Comparison of ENCODE assay signal across 9 cellular contexts in genomic region chr10:112314822-112315474, GRCh38. TPM values are rescaled to one million over a fixed set of nuclear protein-coding genes. Genes with fewer than 3 reads are reported as not detected.
DNase-seq lines count a peak whose midpoint lies in the region; ATAC-seq and TF ChIP-seq lines count a peak whose summit lies in the region.
"Had no signal": no experiment of that assay in that cellular context is flagged by ENCODE, and none has a peak within 500 bp of the region (broad histone marks: within the 10 kb centered on the region; RNA-seq: fewer than 3 reads in every experiment).

No MANE protein-coding gene starts in this region.

- no peak overlapping the region for H2AFZ ChIP-seq in OCI-LY1 (ENCODE audit: low read length)
- H2AFZ ChIP-seq in neural cell (ENCODE audit: low read depth, low read length): no peak overlapping the region

- H3K9ac ChIP-seq in OCI-LY1 (ENCODE audit: low read length) (no peak overlapping the region), neural cell (ENCODE audit: low read length) (no peak overlapping the region)

- H3K27ac ChIP-seq in OCI-LY1 (ENCODE audit: low read depth, low read length, poor library complexity, severe bottlenecking) (no peak overlapping the region), neural cell (ENCODE audit: low read length) (no peak overlapping the region)

- H3K9me3 ChIP-seq in OCI-LY1 (ENCODE audit: low read length): no peaks in the 10 kb centered on the region
- H3K9me3 ChIP-seq in neural cell (ENCODE audit: low read length): no peaks in the 10 kb centered on the region

- H3K4me2 ChIP-seq in OCI-LY1 (ENCODE audit: low read length) (no peak overlapping the region), neural cell (ENCODE audit: low read length) (no peak overlapping the region)

- peak; percentile 95 for TF ChIP-seq RAD21 in neural cell (conservative IDR thresholded peaks at IDR 0.05)

- DNase-seq in BJ (ENCODE audit: low read depth) (no peak), fibroblast of mammary gland (ENCODE audit: low read depth) (peak; percentile 79)
- DNase-seq in activated T-cell treated with anti-CD3 and anti-CD28 coated beads, Interleukin-2, amount 50 U/mL, for 24 hours: peak; percentile 74
- DNase-seq in stimulated activated naive CD8-positive, alpha-beta T cell treated with anti-CD3 and anti-CD28 coated beads, Interleukin-15, Interleukin-2, amounts not matched to agents 100 U/mL and 50 U/mL, for 24 hours: peak; percentile 84

- H3K27ac Mint-ChIP-seq in activated T-cell treated with anti-CD3 and anti-CD28 coated beads, Interleukin-2, amount 50 U/mL, for 24 hours: no peak overlapping the region

- H3K4me3 ChIP-seq in BJ (ENCODE audit: low read depth, low read length) (no peak overlapping the region), OCI-LY1 (ENCODE audit: low read depth, low read length, poor library complexity, severe bottlenecking) (no peak overlapping the region), fibroblast of mammary gland (ENCODE audit: control insufficient read depth, low read depth, low read length) (no peak overlapping the region), neural cell (ENCODE audit: low read length) (no peak overlapping the region)

- H4K20me1 ChIP-seq in OCI-LY1 (ENCODE audit: insufficient read depth, low read length) (no peaks in the 10 kb centered on the region), neural cell (ENCODE audit: insufficient read depth) (no peaks in the 10 kb centered on the region)

- ATAC-seq in GM19043 (IDR thresholded peaks at IDR 0.05; ENCODE audit: low read depth, unreplicated experiment) (peak; percentile 88), HG03521 (IDR thresholded peaks at IDR 0.05; ENCODE audit: unreplicated experiment) (peak; percentile 72)
- ATAC-seq in stimulated activated naive CD8-positive, alpha-beta T cell treated with anti-CD3 and anti-CD28 coated beads, Interleukin-15, Interleukin-2, amounts not matched to agents 100 U/mL and 50 U/mL, for 24 hours: peak; percentile 84

- no peak for TF ChIP-seq EP300 in neural cell (conservative IDR thresholded peaks at IDR 0.05; ENCODE audit: poor library complexity, severe bottlenecking)

- H3K9me3 Mint-ChIP-seq in activated T-cell treated with anti-CD3 and anti-CD28 coated beads, Interleukin-2, amount 50 U/mL, for 24 hours: no peaks in the 10 kb centered on the region
- H3K9me3 Mint-ChIP-seq: IgD-negative memory B cell had no signal

- no peaks in the 10 kb centered on the region for H3K79me2 ChIP-seq in OCI-LY1 (ENCODE audit: insufficient read depth, low read length)
- H3K79me2 ChIP-seq in neural cell (replicated peaks; ENCODE audit: insufficient read depth, low read length): no peaks in the 10 kb centered on the region

- H3K4me1 Mint-ChIP-seq in activated T-cell treated with anti-CD3 and anti-CD28 coated beads, Interleukin-2, amount 50 U/mL, for 24 hours (ENCODE audit: low read depth): peaks cover 1% of the 10 kb centered on the region
- H3K4me1 Mint-ChIP-seq: IgD-negative memory B cell had no signal

- no peaks in the 10 kb centered on the region for H3K36me3 Mint-ChIP-seq in activated T-cell treated with anti-CD3 and anti-CD28 coated beads, Interleukin-2, amount 50 U/mL, for 24 hours (ENCODE audit: low read depth)
- H3K36me3 Mint-ChIP-seq: IgD-negative memory B cell had no signal

- peaks cover 4% of the 10 kb centered on the region; the same call in 1 of the 2 replicates for H3K27me3 ChIP-seq in BJ (ENCODE audit: control insufficient read depth, insufficient read depth, low read length)
- no peaks in the 10 kb centered on the region for H3K27me3 ChIP-seq in OCI-LY1 (ENCODE audit: insufficient read depth, low read length)
- H3K27me3 ChIP-seq in neural cell (ENCODE audit: insufficient read depth, low read depth, low read length): no peaks in the 10 kb centered on the region

- TF ChIP-seq CTCF in BJ (IDR thresholded peaks at IDR 0.05; ENCODE audit: insufficient read depth, low read depth, low read length) (peak; percentile 84), OCI-LY1 (IDR thresholded peaks at IDR 0.05; ENCODE audit: low read length) (peak; percentile 86), fibroblast of mammary gland (conservative IDR thresholded peaks at IDR 0.05; ENCODE audit: control insufficient read depth, insufficient read depth, low read depth, low read length) (peak; percentile 96), neural cell (IDR thresholded peaks at IDR 0.05; ENCODE audit: poor library complexity, severe bottlenecking) (peak; percentile 94)

- POLR2A ChIA-PET in BJ (lab: Charles Lee): no interaction called here

- CTCF ChIA-PET in BJ (lab: Yijun Ruan, JAX): interaction anchor here (0.5 to 5.6 kb wide), 17 partner anchors 9 to 744 kb away, joined by 3 to 39 read pairs (median 5); partner anchors contain the start of gene GPAM

- H3K9me2 ChIP-seq in OCI-LY1 (ENCODE audit: low read depth, low read length): no peaks in the 10 kb centered on the region
- no peaks in the 10 kb centered on the region for H3K9me2 ChIP-seq in neural cell (ENCODE audit: insufficient read depth, low read length)

- H3K4me1 ChIP-seq in OCI-LY1 (ENCODE audit: insufficient read depth, low read length, severe bottlenecking): no peaks in the 10 kb centered on the region

- peaks cover 48% of the 10 kb centered on the region for H3K27me3 Mint-ChIP-seq in activated T-cell treated with anti-CD3 and anti-CD28 coated beads, Interleukin-2, amount 50 U/mL, for 24 hours

- no peak overlapping the region for H3K4me3 Mint-ChIP-seq in activated T-cell treated with anti-CD3 and anti-CD28 coated beads, Interleukin-2, amount 50 U/mL, for 24 hours
- H3K4me3 Mint-ChIP-seq: IgD-negative memory B cell had no signal

- no peaks in the 10 kb centered on the region for H3K36me3 ChIP-seq in BJ (ENCODE audit: control insufficient read depth, insufficient read depth, low read length)
- no peaks in the 10 kb centered on the region for H3K36me3 ChIP-seq in OCI-LY1 (ENCODE audit: insufficient read depth, low read length)
- no peaks in the 10 kb centered on the region for H3K36me3 ChIP-seq in neural cell (ENCODE audit: insufficient read depth, low read length)

- H3F3A ChIP-seq in OCI-LY1 (ENCODE audit: insufficient read depth, low read length) (no peaks in the 10 kb centered on the region), neural cell (ENCODE audit: insufficient read depth, low read length, poor library complexity, severe bottlenecking) (no peaks in the 10 kb centered on the region)

TF ChIP-seq in neural cell, 6 proteins besides CTCF, POLR2A, EP300 and RAD21:
- TF ChIP-seq TAF1 (IDR thresholded peaks at IDR 0.05; ENCODE audit: low read depth): no peak
- peak; percentile 91 for TF ChIP-seq SMC3 (conservative IDR thresholded peaks at IDR 0.05; ENCODE audit: poor library complexity)

RNA-seq across cellular contexts. Expression of gene TECTB, which starts 31.7 kb away (rescaled TPM):
- 0.02 and 0.04 TPM in 2 replicates for polyA plus RNA-seq in BJ (2011; rRNA removed)
- not detected in 2 replicates for polyA minus RNA-seq in BJ (2011; rRNA and poly(A)+ RNA removed)
- not detected in 2 replicates for polyA plus RNA-seq in neural cell
- not detected in 2 replicates for polyA minus RNA-seq in neural cell
- polyA plus RNA-seq: IgD-negative memory B cell had no signal

RNA-seq across cellular contexts. Expression of gene ACSL5, which starts 59.0 kb away (rescaled TPM):
- 1.0 and 1.5 TPM in 2 replicates for polyA plus RNA-seq in BJ (2011; rRNA removed)
- polyA minus RNA-seq in BJ (2011; rRNA and poly(A)+ RNA removed): 0.67 and 1.1 TPM in 2 replicates
- polyA plus RNA-seq in neural cell: not detected in 2 replicates
- polyA minus RNA-seq in neural cell: not detected in 2 replicates
